Comparison of ENCODE assay signal across 1 cellular context in genomic region chr12:120110550-120111501, GRCh38.
TF ChIP-seq lines count a peak whose summit lies in the region.

No MANE protein-coding gene starts in this region.

TF ChIP-seq in IMR-90, 13 proteins besides CTCF, POLR2A, EP300 and RAD21 (continued from another document):
- no peak for TF ChIP-seq MAZ (IDR thresholded peaks at IDR 0.05; ENCODE audit: borderline replicate concordance, low read depth, low read length)
- TF ChIP-seq NFE2L2 (IDR thresholded peaks at IDR 0.05; ENCODE audit: low read depth, low read length), result no peak
- TF ChIP-seq RFX5 (IDR thresholded peaks at IDR 0.05; ENCODE audit: low read depth, low read length), result no peak
- no peak for TF ChIP-seq MAFK (IDR thresholded peaks at IDR 0.05; ENCODE audit: low read depth, low read length)
- TF ChIP-seq, protein P1, sequence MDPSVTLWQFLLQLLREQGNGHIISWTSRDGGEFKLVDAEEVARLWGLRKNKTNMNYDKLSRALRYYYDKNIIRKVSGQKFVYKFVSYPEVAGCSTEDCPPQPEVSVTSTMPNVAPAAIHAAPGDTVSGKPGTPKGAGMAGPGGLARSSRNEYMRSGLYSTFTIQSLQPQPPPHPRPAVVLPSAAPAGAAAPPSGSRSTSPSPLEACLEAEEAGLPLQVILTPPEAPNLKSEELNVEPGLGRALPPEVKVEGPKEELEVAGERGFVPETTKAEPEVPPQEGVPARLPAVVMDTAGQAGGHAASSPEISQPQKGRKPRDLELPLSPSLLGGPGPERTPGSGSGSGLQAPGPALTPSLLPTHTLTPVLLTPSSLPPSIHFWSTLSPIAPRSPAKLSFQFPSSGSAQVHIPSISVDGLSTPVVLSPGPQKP (IDR thresholded peaks at IDR 0.05; ENCODE audit: borderline replicate concordance, low read depth, low read length), result no peak
- TF ChIP-seq CEBPB (IDR thresholded peaks at IDR 0.05; ENCODE audit: low read depth, low read length), result no peak
- TF ChIP-seq SMC3 (IDR thresholded peaks at IDR 0.05; ENCODE audit: low read depth, low read length), result no peak
- no peak for TF ChIP-seq CHD1 (IDR thresholded peaks at IDR 0.05; ENCODE audit: low read depth, low read length)
